ENCODE assay signal across 1 cellular context in the genomic region with DNA sequence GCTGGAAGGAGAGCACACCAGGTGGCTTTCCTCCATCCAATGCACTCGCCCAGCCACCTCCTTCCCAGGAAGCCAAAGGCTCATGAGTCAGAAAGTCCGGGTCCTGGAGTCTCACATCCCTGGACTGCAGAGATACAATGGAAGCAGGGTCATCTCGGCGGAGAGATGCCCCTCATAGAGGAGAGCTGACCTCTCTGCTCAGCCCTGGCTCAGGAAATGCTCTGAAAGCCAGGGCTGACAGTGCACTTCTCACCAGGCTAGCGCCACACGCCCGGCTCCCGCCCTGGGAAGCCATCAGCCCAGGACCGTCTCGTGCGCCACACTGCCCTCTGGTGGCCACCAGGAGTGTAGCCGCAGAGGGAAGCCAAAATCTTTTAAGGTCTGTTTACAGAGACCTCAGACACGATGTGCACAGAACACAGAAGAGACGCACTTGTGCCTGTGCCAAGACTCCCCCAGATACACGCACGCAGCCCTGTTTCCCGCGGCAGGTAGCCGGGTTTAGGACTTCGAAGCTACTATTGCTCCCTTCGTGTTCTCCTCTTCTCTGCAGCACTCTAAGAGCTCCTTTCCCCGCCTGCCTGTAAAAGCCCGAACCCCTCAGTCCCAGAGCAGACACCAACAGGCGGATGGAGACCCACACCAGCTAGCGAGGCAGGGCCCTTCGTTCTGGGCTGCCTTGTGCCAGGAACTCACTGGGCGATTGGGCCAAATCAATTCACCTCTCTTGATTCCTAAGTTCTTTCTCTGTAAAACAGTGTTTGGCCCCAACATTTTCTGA.
TF ChIP-seq lines count a peak whose summit lies in the region.

No MANE protein-coding gene starts in this region.

TF ChIP-seq in WTC11, 78 proteins besides CTCF, POLR2A, EP300 and RAD21 (continued from another document):
- TF ChIP-seq, protein P1, sequence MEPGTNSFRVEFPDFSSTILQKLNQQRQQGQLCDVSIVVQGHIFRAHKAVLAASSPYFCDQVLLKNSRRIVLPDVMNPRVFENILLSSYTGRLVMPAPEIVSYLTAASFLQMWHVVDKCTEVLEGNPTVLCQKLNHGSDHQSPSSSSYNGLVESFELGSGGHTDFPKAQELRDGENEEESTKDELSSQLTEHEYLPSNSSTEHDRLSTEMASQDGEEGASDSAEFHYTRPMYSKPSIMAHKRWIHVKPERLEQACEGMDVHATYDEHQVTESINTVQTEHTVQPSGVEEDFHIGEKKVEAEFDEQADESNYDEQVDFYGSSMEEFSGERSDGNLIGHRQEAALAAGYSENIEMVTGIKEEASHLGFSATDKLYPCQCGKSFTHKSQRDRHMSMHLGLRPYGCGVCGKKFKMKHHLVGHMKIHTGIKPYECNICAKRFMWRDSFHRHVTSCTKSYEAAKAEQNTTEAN (CRISPR knock-in tag; IDR thresholded peaks at IDR 0.05): no peak
- TF ChIP-seq FOXJ3 (CRISPR knock-in tag; IDR thresholded peaks at IDR 0.05; ENCODE audit: borderline replicate concordance): no peak
- no peak for TF ChIP-seq MXD4 (CRISPR knock-in tag; IDR thresholded peaks at IDR 0.05; ENCODE audit: borderline replicate concordance)
- TF ChIP-seq, protein P2, sequence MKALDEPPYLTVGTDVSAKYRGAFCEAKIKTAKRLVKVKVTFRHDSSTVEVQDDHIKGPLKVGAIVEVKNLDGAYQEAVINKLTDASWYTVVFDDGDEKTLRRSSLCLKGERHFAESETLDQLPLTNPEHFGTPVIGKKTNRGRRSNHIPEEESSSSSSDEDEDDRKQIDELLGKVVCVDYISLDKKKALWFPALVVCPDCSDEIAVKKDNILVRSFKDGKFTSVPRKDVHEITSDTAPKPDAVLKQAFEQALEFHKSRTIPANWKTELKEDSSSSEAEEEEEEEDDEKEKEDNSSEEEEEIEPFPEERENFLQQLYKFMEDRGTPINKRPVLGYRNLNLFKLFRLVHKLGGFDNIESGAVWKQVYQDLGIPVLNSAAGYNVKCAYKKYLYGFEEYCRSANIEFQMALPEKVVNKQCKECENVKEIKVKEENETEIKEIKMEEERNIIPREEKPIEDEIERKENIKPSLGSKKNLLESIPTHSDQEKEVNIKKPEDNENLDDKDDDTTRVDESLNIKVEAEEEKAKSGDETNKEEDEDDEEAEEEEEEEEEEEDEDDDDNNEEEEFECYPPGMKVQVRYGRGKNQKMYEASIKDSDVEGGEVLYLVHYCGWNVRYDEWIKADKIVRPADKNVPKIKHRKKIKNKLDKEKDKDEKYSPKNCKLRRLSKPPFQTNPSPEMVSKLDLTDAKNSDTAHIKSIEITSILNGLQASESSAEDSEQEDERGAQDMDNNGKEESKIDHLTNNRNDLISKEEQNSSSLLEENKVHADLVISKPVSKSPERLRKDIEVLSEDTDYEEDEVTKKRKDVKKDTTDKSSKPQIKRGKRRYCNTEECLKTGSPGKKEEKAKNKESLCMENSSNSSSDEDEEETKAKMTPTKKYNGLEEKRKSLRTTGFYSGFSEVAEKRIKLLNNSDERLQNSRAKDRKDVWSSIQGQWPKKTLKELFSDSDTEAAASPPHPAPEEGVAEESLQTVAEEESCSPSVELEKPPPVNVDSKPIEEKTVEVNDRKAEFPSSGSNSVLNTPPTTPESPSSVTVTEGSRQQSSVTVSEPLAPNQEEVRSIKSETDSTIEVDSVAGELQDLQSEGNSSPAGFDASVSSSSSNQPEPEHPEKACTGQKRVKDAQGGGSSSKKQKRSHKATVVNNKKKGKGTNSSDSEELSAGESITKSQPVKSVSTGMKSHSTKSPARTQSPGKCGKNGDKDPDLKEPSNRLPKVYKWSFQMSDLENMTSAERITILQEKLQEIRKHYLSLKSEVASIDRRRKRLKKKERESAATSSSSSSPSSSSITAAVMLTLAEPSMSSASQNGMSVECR (CRISPR knock-in tag; IDR thresholded peaks at IDR 0.05; ENCODE audit: borderline replicate concordance): no peak
- TF ChIP-seq CREM (CRISPR knock-in tag; IDR thresholded peaks at IDR 0.05): no peak
- TF ChIP-seq ZNF416 (CRISPR knock-in tag; IDR thresholded peaks at IDR 0.05): no peak
- TF ChIP-seq, protein P3, sequence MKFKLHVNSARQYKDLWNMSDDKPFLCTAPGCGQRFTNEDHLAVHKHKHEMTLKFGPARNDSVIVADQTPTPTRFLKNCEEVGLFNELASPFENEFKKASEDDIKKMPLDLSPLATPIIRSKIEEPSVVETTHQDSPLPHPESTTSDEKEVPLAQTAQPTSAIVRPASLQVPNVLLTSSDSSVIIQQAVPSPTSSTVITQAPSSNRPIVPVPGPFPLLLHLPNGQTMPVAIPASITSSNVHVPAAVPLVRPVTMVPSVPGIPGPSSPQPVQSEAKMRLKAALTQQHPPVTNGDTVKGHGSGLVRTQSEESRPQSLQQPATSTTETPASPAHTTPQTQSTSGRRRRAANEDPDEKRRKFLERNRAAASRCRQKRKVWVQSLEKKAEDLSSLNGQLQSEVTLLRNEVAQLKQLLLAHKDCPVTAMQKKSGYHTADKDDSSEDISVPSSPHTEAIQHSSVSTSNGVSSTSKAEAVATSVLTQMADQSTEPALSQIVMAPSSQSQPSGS (CRISPR knock-in tag; IDR thresholded peaks at IDR 0.05; ENCODE audit: borderline replicate concordance, low read depth): no peak
- no peak for TF ChIP-seq RELA (CRISPR knock-in tag; IDR thresholded peaks at IDR 0.05; ENCODE audit: borderline replicate concordance)
- TF ChIP-seq NR1H2 (CRISPR knock-in tag; IDR thresholded peaks at IDR 0.05): no peak
- TF ChIP-seq, protein P4, sequence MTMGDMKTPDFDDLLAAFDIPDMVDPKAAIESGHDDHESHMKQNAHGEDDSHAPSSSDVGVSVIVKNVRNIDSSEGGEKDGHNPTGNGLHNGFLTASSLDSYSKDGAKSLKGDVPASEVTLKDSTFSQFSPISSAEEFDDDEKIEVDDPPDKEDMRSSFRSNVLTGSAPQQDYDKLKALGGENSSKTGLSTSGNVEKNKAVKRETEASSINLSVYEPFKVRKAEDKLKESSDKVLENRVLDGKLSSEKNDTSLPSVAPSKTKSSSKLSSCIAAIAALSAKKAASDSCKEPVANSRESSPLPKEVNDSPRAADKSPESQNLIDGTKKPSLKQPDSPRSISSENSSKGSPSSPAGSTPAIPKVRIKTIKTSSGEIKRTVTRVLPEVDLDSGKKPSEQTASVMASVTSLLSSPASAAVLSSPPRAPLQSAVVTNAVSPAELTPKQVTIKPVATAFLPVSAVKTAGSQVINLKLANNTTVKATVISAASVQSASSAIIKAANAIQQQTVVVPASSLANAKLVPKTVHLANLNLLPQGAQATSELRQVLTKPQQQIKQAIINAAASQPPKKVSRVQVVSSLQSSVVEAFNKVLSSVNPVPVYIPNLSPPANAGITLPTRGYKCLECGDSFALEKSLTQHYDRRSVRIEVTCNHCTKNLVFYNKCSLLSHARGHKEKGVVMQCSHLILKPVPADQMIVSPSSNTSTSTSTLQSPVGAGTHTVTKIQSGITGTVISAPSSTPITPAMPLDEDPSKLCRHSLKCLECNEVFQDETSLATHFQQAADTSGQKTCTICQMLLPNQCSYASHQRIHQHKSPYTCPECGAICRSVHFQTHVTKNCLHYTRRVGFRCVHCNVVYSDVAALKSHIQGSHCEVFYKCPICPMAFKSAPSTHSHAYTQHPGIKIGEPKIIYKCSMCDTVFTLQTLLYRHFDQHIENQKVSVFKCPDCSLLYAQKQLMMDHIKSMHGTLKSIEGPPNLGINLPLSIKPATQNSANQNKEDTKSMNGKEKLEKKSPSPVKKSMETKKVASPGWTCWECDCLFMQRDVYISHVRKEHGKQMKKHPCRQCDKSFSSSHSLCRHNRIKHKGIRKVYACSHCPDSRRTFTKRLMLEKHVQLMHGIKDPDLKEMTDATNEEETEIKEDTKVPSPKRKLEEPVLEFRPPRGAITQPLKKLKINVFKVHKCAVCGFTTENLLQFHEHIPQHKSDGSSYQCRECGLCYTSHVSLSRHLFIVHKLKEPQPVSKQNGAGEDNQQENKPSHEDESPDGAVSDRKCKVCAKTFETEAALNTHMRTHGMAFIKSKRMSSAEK (CRISPR knock-in tag; IDR thresholded peaks at IDR 0.05; ENCODE audit: borderline replicate concordance): no peak
- TF ChIP-seq, protein P5, sequence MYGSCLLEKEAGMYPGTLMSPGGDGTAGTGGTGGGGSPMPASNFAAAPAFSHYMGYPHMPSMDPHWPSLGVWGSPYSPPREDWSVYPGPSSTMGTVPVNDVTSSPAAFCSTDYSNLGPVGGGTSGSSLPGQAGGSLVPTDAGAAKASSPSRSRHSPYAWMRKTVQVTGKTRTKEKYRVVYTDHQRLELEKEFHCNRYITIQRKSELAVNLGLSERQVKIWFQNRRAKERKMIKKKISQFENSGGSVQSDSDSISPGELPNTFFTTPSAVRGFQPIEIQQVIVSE (CRISPR knock-in tag; IDR thresholded peaks at IDR 0.05; ENCODE audit: borderline replicate concordance): no peak
- TF ChIP-seq OVOL2 (CRISPR knock-in tag; IDR thresholded peaks at IDR 0.05; ENCODE audit: borderline replicate concordance): no peak; the same call in 1 of the 2 replicates
- TF ChIP-seq GRHL2 (CRISPR knock-in tag; IDR thresholded peaks at IDR 0.05; ENCODE audit: insufficient replicate concordance, severe bottlenecking): no peak
- no peak for TF ChIP-seq GTF2I (CRISPR knock-in tag; conservative IDR thresholded peaks at IDR 0.05)
